Comparison of ENCODE assay signal across 8 cellular contexts in the genomic region with DNA sequence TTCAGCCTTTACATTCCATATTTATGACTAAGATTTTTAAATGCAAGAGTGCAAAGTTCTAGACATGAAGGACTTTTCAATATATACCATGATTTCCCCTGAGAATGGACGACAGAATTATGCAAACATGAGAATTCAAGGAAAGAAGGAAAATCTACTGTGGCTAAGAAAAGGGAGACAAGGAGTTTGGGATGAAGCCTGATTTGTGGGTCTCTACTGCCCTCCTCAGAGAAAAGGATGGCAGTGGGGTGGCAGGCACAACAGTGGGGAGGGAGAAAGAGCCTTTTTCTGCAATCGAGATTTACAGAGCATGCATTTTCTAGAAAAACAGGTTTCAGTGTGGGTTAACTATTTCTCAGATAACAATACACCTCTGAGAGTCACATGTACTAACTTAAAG.
DNase-seq lines count a peak whose midpoint lies in the region; ATAC-seq and TF ChIP-seq lines count a peak whose summit lies in the region.

No MANE protein-coding gene starts in this region.

- H3K9ac ChIP-seq in neuronal stem cell (ENCODE audit: low read depth, low read length, poor library complexity): no peak overlapping the region

- H3K4me2 ChIP-seq in GM23338 (no peak overlapping the region), neuronal stem cell (ENCODE audit: insufficient read depth, low read length, poor library complexity, severe bottlenecking) (no peak overlapping the region)

- no peak overlapping the region for H2BK5ac ChIP-seq in neuronal stem cell (ENCODE audit: low read length)

- H3K27me3 ChIP-seq in GM23338 (ENCODE audit: insufficient read depth) (no peaks in the 10 kb centered on the region), neuronal stem cell (ENCODE audit: control insufficient read depth in 3 of 3, insufficient read depth in 3 of 3, low read depth in 1 of 3, low read length in 3 of 3) (no peaks in the 10 kb centered on the region)

- H2AK5ac ChIP-seq in neuronal stem cell (ENCODE audit: low read depth, low read length): no peak overlapping the region

- peaks cover 21% of the 10 kb centered on the region for H3K4me1 Mint-ChIP-seq in GM23338
- peaks cover 11% of the 10 kb centered on the region for H3K4me1 Mint-ChIP-seq in endothelial cell (ENCODE audit: unreplicated experiment)

- no peak overlapping the region for H3K23ac ChIP-seq in neuronal stem cell (ENCODE audit: low read depth, low read length, poor library complexity)

- H3K79me2 ChIP-seq in GM23338 (replicated peaks; ENCODE audit: insufficient read depth): no peaks in the 10 kb centered on the region

- peak; percentile 96 for ATAC-seq in GM23338

- no peak overlapping the region for H2AFZ ChIP-seq in GM23338
- peak overlapping the region; percentile 46 for H2AFZ ChIP-seq in neuronal stem cell (ENCODE audit: low read length)

- H3K27me3 Mint-ChIP-seq in GM23338 (ENCODE audit: insufficient read depth, low read depth, poor library complexity): peaks cover 10% of the 10 kb centered on the region
- no peaks in the 10 kb centered on the region for H3K27me3 Mint-ChIP-seq in endothelial cell (ENCODE audit: unreplicated experiment)

- H3K4ac ChIP-seq in neuronal stem cell (ENCODE audit: low read length): no peak overlapping the region

- H3K36me3 Mint-ChIP-seq in GM23338 (ENCODE audit: low read depth) (no peaks in the 10 kb centered on the region), endothelial cell (ENCODE audit: low read depth, unreplicated experiment) (no peaks in the 10 kb centered on the region)

- H3K9me3 Mint-ChIP-seq in GM23338 (no peaks in the 10 kb centered on the region), endothelial cell (ENCODE audit: unreplicated experiment) (no peaks in the 10 kb centered on the region)

- H3K18ac ChIP-seq in neuronal stem cell (ENCODE audit: low read length): no peak overlapping the region

- no CpG with 5 or more reads among the region's 2 CpGs for WGBS in neuronal stem cell (ENCODE audit: extremely low coverage in 2 of 2, insufficient read length in 2 of 2, insufficient replicate concordance in 1 of 2), 2 donors

- H3K27ac ChIP-seq in GM23338 (ENCODE audit: low read depth) (no peak overlapping the region), neuronal stem cell (replicated peaks; ENCODE audit: low read length) (no peak overlapping the region)

- H2BK15ac ChIP-seq in neuronal stem cell (ENCODE audit: low read length): no peak overlapping the region

- no peaks in the 10 kb centered on the region for H3K9me2 ChIP-seq in GM23338 (ENCODE audit: insufficient read depth)

- H3K4me3 ChIP-seq in GM23338 (no peak overlapping the region), neuronal stem cell (ENCODE audit: low read length in 2 of 2) (no peak overlapping the region)

- no peaks in the 10 kb centered on the region for H3K9me3 ChIP-seq in neuronal stem cell (replicated peaks in 1 of 2; ENCODE audit: control insufficient read depth in 2 of 2, insufficient read depth in 1 of 2, low read depth in 1 of 2, low read length in 2 of 2)

- H4K91ac ChIP-seq in neuronal stem cell (ENCODE audit: low read depth, low read length, poor library complexity): no peak overlapping the region

- H2BK12ac ChIP-seq in neuronal stem cell (ENCODE audit: low read length): no peak overlapping the region

- H4K8ac ChIP-seq in neuronal stem cell (ENCODE audit: low read depth, low read length): no peak overlapping the region

- TF ChIP-seq CTCF in GM23338 (conservative IDR thresholded peaks at IDR 0.05; ENCODE audit: low read depth in 2 of 2) (peak; percentile 83 to 90), endothelial cell (IDR thresholded peaks at IDR 0.05; ENCODE audit: unreplicated experiment) (no peak)

- no peak overlapping the region for H3K4me3 Mint-ChIP-seq in GM23338
- H3K4me3 Mint-ChIP-seq in endothelial cell (ENCODE audit: unreplicated experiment): no peak overlapping the region

- no peak overlapping the region for H3K14ac ChIP-seq in neuronal stem cell (ENCODE audit: low read length)

- no peaks in the 10 kb centered on the region for H4K20me1 ChIP-seq in GM23338 (replicated peaks; ENCODE audit: insufficient read depth)

- H3F3A ChIP-seq in GM23338 (replicated peaks; ENCODE audit: low read depth): no peaks in the 10 kb centered on the region

- H3K4me1 ChIP-seq in GM23338 (ENCODE audit: insufficient read depth) (peaks cover 6% of the 10 kb centered on the region; the same call in 1 of the 2 replicates), neuronal stem cell (ENCODE audit: control insufficient read depth in 2 of 2, insufficient read depth in 1 of 2, low read depth in 1 of 2, low read length in 2 of 2) (peaks cover 14% of the 10 kb centered on the region in 2 donors)

- H2BK120ac ChIP-seq in neuronal stem cell (ENCODE audit: low read depth, low read length): no peak overlapping the region

- DNase-seq in GM23338 (ENCODE audit: low spot score) (peak; percentile 77), NCI-H524 (lab: John Stamatoyannopoulos, UW) (peak; percentile 59 to 71), endothelial cell (ENCODE audit: low spot score) (peak; percentile 53), neuronal stem cell (ENCODE audit: low spot score) (peak; percentile 43), DMS79 (lab: John Stamatoyannopoulos, UW) (no peak), NCI-H510A (lab: John Stamatoyannopoulos, UW) (no peak), NAMALWA (ENCODE audit: low spot score) (no peak)
- DNase-seq in effector CD4-positive, alpha-beta T cell: no peak

- H3K27ac Mint-ChIP-seq in GM23338 (no peak overlapping the region), endothelial cell (ENCODE audit: unreplicated experiment) (no peak overlapping the region)

- H3K79me1 ChIP-seq in neuronal stem cell (ENCODE audit: low read depth, low read length): no peaks in the 10 kb centered on the region

- no peaks in the 10 kb centered on the region for H3K36me3 ChIP-seq in GM23338 (ENCODE audit: insufficient read depth)
- H3K36me3 ChIP-seq in neuronal stem cell (replicated peaks in 1 of 2; ENCODE audit: control insufficient read depth in 2 of 2, insufficient read depth in 2 of 2, low read length in 2 of 2): no peaks in the 10 kb centered on the region

TF ChIP-seq in GM23338, 12 proteins besides CTCF, POLR2A, EP300 and RAD21 (continues in another document):
- TF ChIP-seq POLR2AphosphoS5 (IDR thresholded peaks at IDR 0.05; ENCODE audit: low read depth): no peak
- TF ChIP-seq, protein P1, sequence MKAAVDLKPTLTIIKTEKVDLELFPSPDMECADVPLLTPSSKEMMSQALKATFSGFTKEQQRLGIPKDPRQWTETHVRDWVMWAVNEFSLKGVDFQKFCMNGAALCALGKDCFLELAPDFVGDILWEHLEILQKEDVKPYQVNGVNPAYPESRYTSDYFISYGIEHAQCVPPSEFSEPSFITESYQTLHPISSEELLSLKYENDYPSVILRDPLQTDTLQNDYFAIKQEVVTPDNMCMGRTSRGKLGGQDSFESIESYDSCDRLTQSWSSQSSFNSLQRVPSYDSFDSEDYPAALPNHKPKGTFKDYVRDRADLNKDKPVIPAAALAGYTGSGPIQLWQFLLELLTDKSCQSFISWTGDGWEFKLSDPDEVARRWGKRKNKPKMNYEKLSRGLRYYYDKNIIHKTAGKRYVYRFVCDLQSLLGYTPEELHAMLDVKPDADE (IDR thresholded peaks at IDR 0.05): no peak
- TF ChIP-seq, protein P2, sequence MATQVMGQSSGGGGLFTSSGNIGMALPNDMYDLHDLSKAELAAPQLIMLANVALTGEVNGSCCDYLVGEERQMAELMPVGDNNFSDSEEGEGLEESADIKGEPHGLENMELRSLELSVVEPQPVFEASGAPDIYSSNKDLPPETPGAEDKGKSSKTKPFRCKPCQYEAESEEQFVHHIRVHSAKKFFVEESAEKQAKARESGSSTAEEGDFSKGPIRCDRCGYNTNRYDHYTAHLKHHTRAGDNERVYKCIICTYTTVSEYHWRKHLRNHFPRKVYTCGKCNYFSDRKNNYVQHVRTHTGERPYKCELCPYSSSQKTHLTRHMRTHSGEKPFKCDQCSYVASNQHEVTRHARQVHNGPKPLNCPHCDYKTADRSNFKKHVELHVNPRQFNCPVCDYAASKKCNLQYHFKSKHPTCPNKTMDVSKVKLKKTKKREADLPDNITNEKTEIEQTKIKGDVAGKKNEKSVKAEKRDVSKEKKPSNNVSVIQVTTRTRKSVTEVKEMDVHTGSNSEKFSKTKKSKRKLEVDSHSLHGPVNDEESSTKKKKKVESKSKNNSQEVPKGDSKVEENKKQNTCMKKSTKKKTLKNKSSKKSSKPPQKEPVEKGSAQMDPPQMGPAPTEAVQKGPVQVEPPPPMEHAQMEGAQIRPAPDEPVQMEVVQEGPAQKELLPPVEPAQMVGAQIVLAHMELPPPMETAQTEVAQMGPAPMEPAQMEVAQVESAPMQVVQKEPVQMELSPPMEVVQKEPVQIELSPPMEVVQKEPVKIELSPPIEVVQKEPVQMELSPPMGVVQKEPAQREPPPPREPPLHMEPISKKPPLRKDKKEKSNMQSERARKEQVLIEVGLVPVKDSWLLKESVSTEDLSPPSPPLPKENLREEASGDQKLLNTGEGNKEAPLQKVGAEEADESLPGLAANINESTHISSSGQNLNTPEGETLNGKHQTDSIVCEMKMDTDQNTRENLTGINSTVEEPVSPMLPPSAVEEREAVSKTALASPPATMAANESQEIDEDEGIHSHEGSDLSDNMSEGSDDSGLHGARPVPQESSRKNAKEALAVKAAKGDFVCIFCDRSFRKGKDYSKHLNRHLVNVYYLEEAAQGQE (IDR thresholded peaks at IDR 0.05; ENCODE audit: unreplicated experiment): no peak
- no peak for TF ChIP-seq EZH2phosphoT487 (IDR thresholded peaks at IDR 0.05; ENCODE audit: unreplicated experiment)
- no peak for TF ChIP-seq STAT1 (IDR thresholded peaks at IDR 0.05; ENCODE audit: unreplicated experiment)

Comparison
In these comparisons a context has a peak if more than half of its experiments do, and no peak if none do; other contexts are left out.
1. DNase-seq: peak in GM23338 (single experiment), NCI-H524 (2 of 2), endothelial cell (single experiment) and neuronal stem cell (single experiment); none in DMS79 (single experiment), effector CD4-positive, alpha-beta T cell (single experiment), NCI-H510A (single experiment) and NAMALWA (single experiment).